22 cellular contexts compared by ENCODE assay signal in the genomic region with DNA sequence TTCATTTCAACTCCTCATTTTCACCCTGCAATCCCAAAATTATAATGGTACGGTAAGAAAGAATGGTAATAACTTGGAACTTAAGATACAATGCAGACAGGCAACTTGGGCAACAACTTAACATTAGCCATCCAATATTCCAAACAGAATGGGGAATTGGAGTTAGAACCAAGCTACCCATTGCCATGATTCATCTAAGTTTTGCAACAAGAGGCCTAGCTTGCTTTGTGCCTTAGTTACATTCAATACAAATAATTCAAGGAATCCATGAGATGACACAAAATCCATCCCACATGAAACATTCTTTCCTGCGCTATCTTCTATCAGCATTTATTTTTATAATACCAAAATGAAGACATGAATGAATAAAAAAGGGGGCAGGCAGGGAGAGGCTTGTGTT. TPM values are rescaled to one million over a fixed set of nuclear protein-coding genes. Genes with fewer than 3 reads are reported as not detected.
"Had no signal": no experiment of that assay in that cellular context is flagged by ENCODE, and none has a peak within 500 bp of the region (broad histone marks: within the 10 kb centered on the region; RNA-seq: fewer than 3 reads in every experiment).

No MANE protein-coding gene starts in this region.

- H3K9me3 ChIP-seq: thyroid gland had no signal

- ATAC-seq: activated CD4-positive, alpha-beta T cell treated with anti-CD3 and anti-CD28 coated beads for 36 hours; left ventricle myocardium superior; T-helper 17 cell had no signal

- DNase-seq: activated B cell treated with CpG ODN at 0.5 μM for 24 hours; activated CD4-positive, alpha-beta T cell treated with anti-CD3 and anti-CD28 coated beads for 36 hours; activated CD4-positive, alpha-beta T cell treated with anti-CD3 and anti-CD28 coated beads, Interleukin-2, amount 50 U/mL, for 4 hours; activated CD8-positive, alpha-beta memory T cell treated with anti-CD3 and anti-CD28 coated beads for 24 hours; activated CD8-positive, alpha-beta memory T cell treated with anti-CD3 and anti-CD28 coated beads, Interleukin-2, amount 50 U/mL, for 4 hours; activated naive CD4-positive, alpha-beta T cell treated with Interleukin-2 at 50 U/mL for 16 hours; activated naive CD8-positive, alpha-beta T cell treated with anti-CD3 and anti-CD28 coated beads for 36 hours; activated T-cell treated with anti-CD3 and anti-CD28 coated beads, Interleukin-2, amount 50 U/mL, for 24 hours; amniotic stem cell; foreskin fibroblast; left ventricle myocardium superior; nephron progenitor cell; occipital lobe; posterior cingulate gyrus; stimulated activated CD4-positive, alpha-beta T cell treated with anti-CD3 and anti-CD28 coated beads, Interleukin-12 subunit alpha, Interleukin-12 subunit beta, amount 100 ng/mL, for 4 hours; stimulated activated CD4-positive, alpha-beta T cell treated with anti-CD3 and anti-CD28 coated beads, Interleukin-4, amount 100 ng/mL, for 4 hours; substantia nigra; SW 1271; T-helper 17 cell; thyroid gland had no signal

- H3K4me1 Mint-ChIP-seq: activated B cell treated with CpG ODN at 0.5 μM for 24 hours; activated CD4-positive, alpha-beta T cell treated with anti-CD3 and anti-CD28 coated beads for 36 hours; activated naive CD8-positive, alpha-beta T cell treated with anti-CD3 and anti-CD28 coated beads for 36 hours; T-helper 17 cell had no signal

- H3K9me3 Mint-ChIP-seq: activated B cell treated with CpG ODN at 0.5 μM for 24 hours; activated naive CD8-positive, alpha-beta T cell treated with anti-CD3 and anti-CD28 coated beads for 36 hours; activated T-cell treated with anti-CD3 and anti-CD28 coated beads, Interleukin-2, amount 50 U/mL, for 24 hours; activated T-helper 2 cell treated with anti-CD3 and anti-CD28 coated beads, Interferon-gamma antibody, Interleukin-2, Interleukin-4, amounts not matched to agents 10 μg/mL and 5 μg/mL and 100 μg/mL, durations not matched to agents 14 hours and 24 hours and 36 hours; stimulated activated naive CD8-positive, alpha-beta T cell treated with anti-CD3 and anti-CD28 coated beads, Interleukin-15, Interleukin-2, amounts not matched to agents 100 ng/mL and 50 ng/mL, for 24 hours had no signal

- H3K27ac ChIP-seq: thyroid gland had no signal

- H3K4me3 ChIP-seq: thyroid gland had no signal

- H3K27ac Mint-ChIP-seq: activated B cell treated with CpG ODN at 0.5 μM for 24 hours; activated CD4-positive, alpha-beta T cell treated with anti-CD3 and anti-CD28 coated beads for 36 hours; activated naive CD8-positive, alpha-beta T cell treated with anti-CD3 and anti-CD28 coated beads for 36 hours; activated T-cell treated with anti-CD3 and anti-CD28 coated beads, Interleukin-2, amount 50 U/mL, for 24 hours; activated T-helper 2 cell treated with anti-CD3 and anti-CD28 coated beads, Interferon-gamma antibody, Interleukin-2, Interleukin-4, amounts not matched to agents 10 μg/mL and 5 μg/mL and 100 μg/mL, durations not matched to agents 14 hours and 24 hours and 36 hours; stimulated activated naive CD8-positive, alpha-beta T cell treated with anti-CD3 and anti-CD28 coated beads, Interleukin-15, Interleukin-2, amounts not matched to agents 100 ng/mL and 50 ng/mL, for 24 hours; T-helper 17 cell had no signal

- H3K36me3 Mint-ChIP-seq: activated naive CD8-positive, alpha-beta T cell treated with anti-CD3 and anti-CD28 coated beads for 36 hours had no signal

- H3K27me3 ChIP-seq: thyroid gland had no signal

- H3K4me3 Mint-ChIP-seq: activated B cell treated with CpG ODN at 0.5 μM for 24 hours; activated CD4-positive, alpha-beta T cell treated with anti-CD3 and anti-CD28 coated beads for 36 hours; activated naive CD8-positive, alpha-beta T cell treated with anti-CD3 and anti-CD28 coated beads for 36 hours; activated T-cell treated with anti-CD3 and anti-CD28 coated beads, Interleukin-2, amount 50 U/mL, for 24 hours; nephron progenitor cell; stimulated activated naive CD8-positive, alpha-beta T cell treated with anti-CD3 and anti-CD28 coated beads, Interleukin-15, Interleukin-2, amounts not matched to agents 100 ng/mL and 50 ng/mL, for 24 hours; T-helper 17 cell had no signal

- H3K36me3 ChIP-seq: thyroid gland had no signal

RNA-seq across cellular contexts. Expression of a gene that starts 28.4 kb away (rescaled TPM):
- total RNA-seq: activated B cell treated with CpG ODN at 0.5 μM for 24 hours; activated T-helper 2 cell treated with anti-CD3 and anti-CD28 coated beads, Interferon-gamma antibody, Interleukin-2, Interleukin-4, amounts not matched to agents 10 μg/mL and 5 μg/mL and 100 μg/mL, durations not matched to agents 14 hours and 24 hours and 36 hours; left ventricle myocardium superior had no signal
